Comparison of ENCODE assay signal across 1 cellular context in genomic region chr9:92138960-92139540, GRCh38.
TF ChIP-seq lines count a peak whose summit lies in the region.
"Not testable (repeated sequence)": the region's sequence is repeated elsewhere in the genome, so short reads cannot be mapped to it uniquely, and the experiment has no call there.

No MANE protein-coding gene starts in this region.

TF ChIP-seq in HepG2, 621 proteins besides CTCF, POLR2A, EP300 and RAD21 (continued from another document):
- TF ChIP-seq, protein P1, sequence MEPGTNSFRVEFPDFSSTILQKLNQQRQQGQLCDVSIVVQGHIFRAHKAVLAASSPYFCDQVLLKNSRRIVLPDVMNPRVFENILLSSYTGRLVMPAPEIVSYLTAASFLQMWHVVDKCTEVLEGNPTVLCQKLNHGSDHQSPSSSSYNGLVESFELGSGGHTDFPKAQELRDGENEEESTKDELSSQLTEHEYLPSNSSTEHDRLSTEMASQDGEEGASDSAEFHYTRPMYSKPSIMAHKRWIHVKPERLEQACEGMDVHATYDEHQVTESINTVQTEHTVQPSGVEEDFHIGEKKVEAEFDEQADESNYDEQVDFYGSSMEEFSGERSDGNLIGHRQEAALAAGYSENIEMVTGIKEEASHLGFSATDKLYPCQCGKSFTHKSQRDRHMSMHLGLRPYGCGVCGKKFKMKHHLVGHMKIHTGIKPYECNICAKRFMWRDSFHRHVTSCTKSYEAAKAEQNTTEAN (CRISPR knock-in tag; conservative IDR thresholded peaks at IDR 0.05) = peak; percentile 64; the same call in 1 of the 2 replicates
- TF ChIP-seq SNAI1 (CRISPR knock-in tag; IDR thresholded peaks at IDR 0.05; ENCODE audit: borderline replicate concordance) = 0 out of 2 replicates have a peak, but pooled peaks have one; percentile 19
- not testable (repeated sequence) for TF ChIP-seq TCF12, LCORL (IDR thresholded peaks at IDR 0.05)
- 0 out of 2 replicates have a peak, but pooled peaks have one; percentile 27 for TF ChIP-seq TCF12 (CRISPR knock-in tag; IDR thresholded peaks at IDR 0.05)
- peak; percentile 15 for TF ChIP-seq ZNF781 (CRISPR knock-in tag; IDR thresholded peaks at IDR 0.05; ENCODE audit: borderline replicate concordance, not compliant biosample characterization)
- TF ChIP-seq ZIK1 (CRISPR knock-in tag; IDR thresholded peaks at IDR 0.05; ENCODE audit: borderline replicate concordance, low read depth) = 0 out of 2 replicates have a peak, but pooled peaks have one; percentile 30
- peak; percentile 40; the same call in 1 of the 2 replicates for TF ChIP-seq ZMYM3 (CRISPR knock-in tag; IDR thresholded peaks at IDR 0.05)
- peak; percentile 58; the same call in 1 of the 2 replicates for TF ChIP-seq ZNF232 (CRISPR knock-in tag; IDR thresholded peaks at IDR 0.05; ENCODE audit: borderline replicate concordance)
- peak; percentile 84 for TF ChIP-seq TEAD3 (CRISPR knock-in tag; optimal IDR thresholded peaks at IDR 0.05; ENCODE audit: borderline replicate concordance)
- peak; percentile 39; the same call in 1 of the 2 replicates for TF ChIP-seq ZFP37 (CRISPR knock-in tag; IDR thresholded peaks at IDR 0.05; ENCODE audit: borderline replicate concordance)
- peak; percentile 46; the same call in 1 of the 2 replicates for TF ChIP-seq MEF2D (CRISPR knock-in tag; IDR thresholded peaks at IDR 0.05)
- 0 out of 2 replicates have a peak, but pooled peaks have one; percentile 12 for TF ChIP-seq PAXIP1 (CRISPR knock-in tag; conservative IDR thresholded peaks at IDR 0.05)
- TF ChIP-seq SALL1 (CRISPR knock-in tag; IDR thresholded peaks at IDR 0.05) = peak; percentile 56
- TF ChIP-seq TOPORS (CRISPR knock-in tag; IDR thresholded peaks at IDR 0.05) = peak; percentile 27; the same call in 1 of the 2 replicates
- peak; percentile 94 for TF ChIP-seq ZNF768 (CRISPR knock-in tag; IDR thresholded peaks at IDR 0.05)
- peak; percentile 84; the same call in 1 of the 2 replicates for TF ChIP-seq MYC (CRISPR knock-in tag; IDR thresholded peaks at IDR 0.05; ENCODE audit: borderline replicate concordance)
- TF ChIP-seq GATAD1 (CRISPR knock-in tag; IDR thresholded peaks at IDR 0.05) = 0 out of 2 replicates have a peak, but pooled peaks have one; percentile 8
- TF ChIP-seq ZKSCAN1 (IDR thresholded peaks at IDR 0.05; ENCODE audit: low read length) = peak; percentile 62; the same call in 1 of the 2 replicates
- 0 out of 2 replicates have a peak, but pooled peaks have one; percentile 27 for TF ChIP-seq ZGPAT (CRISPR knock-in tag; IDR thresholded peaks at IDR 0.05)
- peak; percentile 67; the same call in 1 of the 2 replicates for TF ChIP-seq ZNF557 (CRISPR knock-in tag; IDR thresholded peaks at IDR 0.05)
- peak; percentile 60; the same call in 1 of the 2 replicates for TF ChIP-seq ZFP90 (CRISPR knock-in tag; IDR thresholded peaks at IDR 0.05; ENCODE audit: borderline replicate concordance)
- TF ChIP-seq, protein P2, sequence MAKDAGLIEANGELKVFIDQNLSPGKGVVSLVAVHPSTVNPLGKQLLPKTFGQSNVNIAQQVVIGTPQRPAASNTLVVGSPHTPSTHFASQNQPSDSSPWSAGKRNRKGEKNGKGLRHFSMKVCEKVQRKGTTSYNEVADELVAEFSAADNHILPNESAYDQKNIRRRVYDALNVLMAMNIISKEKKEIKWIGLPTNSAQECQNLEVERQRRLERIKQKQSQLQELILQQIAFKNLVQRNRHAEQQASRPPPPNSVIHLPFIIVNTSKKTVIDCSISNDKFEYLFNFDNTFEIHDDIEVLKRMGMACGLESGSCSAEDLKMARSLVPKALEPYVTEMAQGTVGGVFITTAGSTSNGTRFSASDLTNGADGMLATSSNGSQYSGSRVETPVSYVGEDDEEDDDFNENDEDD (CRISPR knock-in tag; IDR thresholded peaks at IDR 0.05; ENCODE audit: borderline replicate concordance) = peak; percentile 75; the same call in 1 of the 2 replicates
- peak; percentile 84 for TF ChIP-seq MAX (IDR thresholded peaks at IDR 0.05)
- TF ChIP-seq RFXAP (CRISPR knock-in tag; IDR thresholded peaks at IDR 0.05; ENCODE audit: borderline replicate concordance) = 0 out of 2 replicates have a peak, but pooled peaks have one; percentile 26
- TF ChIP-seq HOXA5 (CRISPR knock-in tag; IDR thresholded peaks at IDR 0.05) = 0 out of 2 replicates have a peak, but pooled peaks have one; percentile 53
- TF ChIP-seq ARID4A (CRISPR knock-in tag; IDR thresholded peaks at IDR 0.05; ENCODE audit: borderline replicate concordance) = peak; percentile 35; the same call in 1 of the 2 replicates
- TF ChIP-seq ZSCAN29 (CRISPR knock-in tag; conservative IDR thresholded peaks at IDR 0.05) = peak; percentile 35; the same call in 1 of the 2 replicates
- 0 out of 2 replicates have a peak, but pooled peaks have one; percentile 35 for TF ChIP-seq ZNF333 (CRISPR knock-in tag; IDR thresholded peaks at IDR 0.05; ENCODE audit: borderline replicate concordance)
- TF ChIP-seq MED1 (CRISPR knock-in tag; IDR thresholded peaks at IDR 0.05) = peak; percentile 13; the same call in 1 of the 2 replicates
- peak; percentile 4; the same call in 1 of the 2 replicates for TF ChIP-seq PATZ1 (CRISPR knock-in tag; IDR thresholded peaks at IDR 0.05)
- 0 out of 2 replicates have a peak, but pooled peaks have one; percentile 10 for TF ChIP-seq HNF4A (CRISPR knock-in tag; IDR thresholded peaks at IDR 0.05)
- TF ChIP-seq BHLHE40 (IDR thresholded peaks at IDR 0.05; ENCODE audit: low read length) = 0 out of 2 replicates have a peak, but pooled peaks have one; percentile 18
- TF ChIP-seq RARG (CRISPR knock-in tag; IDR thresholded peaks at IDR 0.05; ENCODE audit: low read depth) = peak; percentile 99
- TF ChIP-seq, protein P3, sequence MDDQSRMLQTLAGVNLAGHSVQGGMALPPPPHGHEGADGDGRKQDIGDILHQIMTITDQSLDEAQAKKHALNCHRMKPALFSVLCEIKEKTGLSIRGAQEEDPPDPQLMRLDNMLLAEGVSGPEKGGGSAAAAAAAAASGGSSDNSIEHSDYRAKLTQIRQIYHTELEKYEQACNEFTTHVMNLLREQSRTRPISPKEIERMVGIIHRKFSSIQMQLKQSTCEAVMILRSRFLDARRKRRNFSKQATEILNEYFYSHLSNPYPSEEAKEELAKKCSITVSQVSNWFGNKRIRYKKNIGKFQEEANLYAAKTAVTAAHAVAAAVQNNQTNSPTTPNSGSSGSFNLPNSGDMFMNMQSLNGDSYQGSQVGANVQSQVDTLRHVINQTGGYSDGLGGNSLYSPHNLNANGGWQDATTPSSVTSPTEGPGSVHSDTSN (CRISPR knock-in tag; IDR thresholded peaks at IDR 0.05; ENCODE audit: borderline replicate concordance) = 0 out of 2 replicates have a peak, but pooled peaks have one; percentile 28
- TF ChIP-seq, protein P4, sequence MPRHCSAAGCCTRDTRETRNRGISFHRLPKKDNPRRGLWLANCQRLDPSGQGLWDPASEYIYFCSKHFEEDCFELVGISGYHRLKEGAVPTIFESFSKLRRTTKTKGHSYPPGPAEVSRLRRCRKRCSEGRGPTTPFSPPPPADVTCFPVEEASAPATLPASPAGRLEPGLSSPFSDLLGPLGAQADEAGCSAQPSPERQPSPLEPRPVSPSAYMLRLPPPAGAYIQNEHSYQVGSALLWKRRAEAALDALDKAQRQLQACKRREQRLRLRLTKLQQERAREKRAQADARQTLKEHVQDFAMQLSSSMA (CRISPR knock-in tag; IDR thresholded peaks at IDR 0.05) = peak; percentile 74; the same call in 1 of the 2 replicates
- 0 out of 2 replicates have a peak, but pooled peaks have one; percentile 5 for TF ChIP-seq LCORL (CRISPR knock-in tag; IDR thresholded peaks at IDR 0.05)
TF ChIP-seq in HepG2: peak in this region for 64; not testable (repeated sequence) for 557.
